In genomic region chr9:71549023-71549422, GRCh38 we compare ENCODE assay signal across 15 cellular contexts.
DNase-seq lines count a peak whose midpoint lies in the region; ATAC-seq and TF ChIP-seq lines count a peak whose summit lies in the region.
"Had no signal": no experiment of that assay in that cellular context is flagged by ENCODE, and none has a peak within 500 bp of the region (broad histone marks: within the 10 kb centered on the region; RNA-seq: fewer than 3 reads in every experiment).

No MANE protein-coding gene starts in this region.

- no peak overlapping the region for H3K27ac ChIP-seq in WERI-Rb-1

- ATAC-seq in GM19351 (IDR thresholded peaks at IDR 0.05; ENCODE audit: unreplicated experiment) (peak; percentile 90), HG02798 (IDR thresholded peaks at IDR 0.05; ENCODE audit: poor library complexity, unreplicated experiment) (peak; percentile 85), HG03558 (IDR thresholded peaks at IDR 0.05; ENCODE audit: extremely low read depth, unreplicated experiment) (peak; percentile 85)
- ATAC-seq: stimulated activated effector memory CD8-positive, alpha-beta T cell treated with anti-CD3 and anti-CD28 coated beads, Interleukin-12 subunit alpha, Interleukin-12 subunit beta, amount 100 ng/mL, for 72 hours had no signal

- TF ChIP-seq CTCF in GM10248 (IDR thresholded peaks at IDR 0.05; ENCODE audit: control extremely low read depth, extremely low read depth, low read depth, missing control alignments) (no peak), WERI-Rb-1 (IDR thresholded peaks at IDR 0.05; ENCODE audit: low read depth, low read length) (no peak)

- no peaks in the 10 kb centered on the region for H3K9me3 ChIP-seq in WERI-Rb-1 (ENCODE audit: severe bottlenecking)

- POLR2A ChIA-PET in GM10248 (lab: Yijun Ruan, JAX), result no interaction called here

- no peak overlapping the region for H3K4me3 ChIP-seq in WERI-Rb-1 (ENCODE audit: low read depth, low read length)
- H3K4me3 ChIP-seq: smooth muscle cell had no signal

- DNase-seq in GM10248 (ENCODE audit: extremely low spot score) (peak; percentile 53), HUDEP-2 (lab: John Stamatoyannopoulos, UW; ENCODE audit: unreplicated experiment in 76 of 76) (no peak), WERI-Rb-1 (no peak), NCI-H1105 (lab: John Stamatoyannopoulos, UW) (no peak), C1 segment of cervical spinal cord (lab: John Stamatoyannopoulos, UW) (no peak)
- DNase-seq: ACHN; activated CD4-positive, alpha-beta T cell treated with anti-CD3 and anti-CD28 coated beads, Interleukin-2, amount 10 ng/mL, durations not matched to agents 24 days and 14 days; activated naive CD8-positive, alpha-beta T cell treated with anti-CD3 and anti-CD28 coated beads, Interleukin-2, amount 10 ng/mL, durations not matched to agents 7 days and 5 days; endodermal cell; NCI-H2029 treated with DMSO at 0.1 percent for 48 hours had no signal

- H3K27me3 ChIP-seq in WERI-Rb-1 (ENCODE audit: insufficient read depth, low read depth, severe bottlenecking), result no peaks in the 10 kb centered on the region

- CTCF ChIA-PET in GM10248 (lab: Yijun Ruan, JAX), result no interaction called here

- H3K36me3 ChIP-seq in WERI-Rb-1, result no peaks in the 10 kb centered on the region
